Comparison of ENCODE assay signal across 20 cellular contexts in the genomic region with DNA sequence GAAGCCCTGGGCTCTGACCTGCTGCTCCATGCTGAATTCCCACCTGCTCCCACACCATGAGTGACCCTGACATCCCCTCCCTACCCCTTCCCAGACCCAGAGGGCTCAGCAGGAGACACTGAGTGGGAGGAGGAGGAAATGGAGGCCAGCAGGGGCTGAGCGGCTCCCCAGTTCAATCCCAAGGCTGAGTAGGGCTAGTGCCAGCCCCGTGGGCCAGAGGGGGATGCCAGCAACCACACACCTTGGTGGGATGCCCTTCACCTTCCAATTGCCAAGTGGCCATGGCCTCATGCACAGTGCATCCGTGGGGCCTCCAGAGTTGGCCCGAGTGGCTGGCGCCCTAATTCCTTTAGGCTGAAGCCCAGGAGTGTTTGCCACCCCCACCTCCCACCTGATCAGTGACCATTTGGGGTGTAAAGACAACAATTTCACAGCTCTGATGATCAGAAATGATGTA. TPM values are rescaled to one million over a fixed set of nuclear protein-coding genes. Genes with fewer than 3 reads are reported as not detected.
"Had no signal": no experiment of that assay in that cellular context is flagged by ENCODE, and none has a peak within 500 bp of the region (broad histone marks: within the 10 kb centered on the region; RNA-seq: fewer than 3 reads in every experiment).

No MANE protein-coding gene starts in this region.

- FAIRE-seq: kidney had no signal

- ATAC-seq: activated CD4-positive, alpha-beta T cell treated with anti-CD3 and anti-CD28 coated beads for 36 hours; SK-N-SH treated with all-trans-retinoic acid at 6 μM for 48 hours had no signal

- H3K4me2 ChIP-seq: smooth muscle cell had no signal

- DNase-seq: activated CD4-positive, alpha-beta memory T cell treated with anti-CD3 and anti-CD28 coated beads for 36 hours; activated CD4-positive, alpha-beta T cell treated with anti-CD3 and anti-CD28 coated beads for 36 hours; activated effector memory CD4-positive, alpha-beta T cell treated with Interleukin-2 at 50 U/mL for 16 hours; activated naive CD4-positive, alpha-beta T cell treated with anti-CD3 and anti-CD28 coated beads, Interleukin-2, amount 50 U/mL, for 16 hours; activated T-cell treated with anti-CD3 and anti-CD28 coated beads, Interleukin-2, amount 50 U/mL, for 24 hours; endodermal cell; hippocampal formation; naive B cell; stimulated activated naive CD8-positive, alpha-beta T cell treated with anti-CD3 and anti-CD28 coated beads, Interleukin-15, amount 100 ng/mL, for 72 hours had no signal

- H3K27ac ChIP-seq: cardiac muscle cell had no signal

- H3K36me3 ChIP-seq: cardiac muscle cell had no signal

- H3K4me1 Mint-ChIP-seq: activated CD4-positive, alpha-beta T cell treated with anti-CD3 and anti-CD28 coated beads for 36 hours; naive B cell had no signal

- H3K4me3 ChIP-seq: cardiac muscle cell, dorsolateral prefrontal cortex, smooth muscle cell had no signal

- H3K36me3 Mint-ChIP-seq: activated CD4-positive, alpha-beta memory T cell treated with anti-CD3 and anti-CD28 coated beads for 36 hours; naive B cell had no signal

- H3K4me3 Mint-ChIP-seq: activated CD4-positive, alpha-beta memory T cell treated with anti-CD3 and anti-CD28 coated beads for 36 hours; activated CD4-positive, alpha-beta T cell treated with anti-CD3 and anti-CD28 coated beads for 36 hours; activated T-cell treated with anti-CD3 and anti-CD28 coated beads, Interleukin-2, amount 50 U/mL, for 24 hours; endodermal cell; naive B cell; stimulated activated naive CD8-positive, alpha-beta T cell treated with anti-CD3 and anti-CD28 coated beads, Interleukin-15, amount 100 ng/mL, for 72 hours; T-helper 1 cell treated with Interleukin-12 subunit alpha and Interleukin-12 subunit beta and Interleukin-4 antibody, amounts not matched to agents 30 μg/mL and 1 μg/mL, for 36 hours had no signal

- H3K27ac Mint-ChIP-seq: activated CD4-positive, alpha-beta memory T cell treated with anti-CD3 and anti-CD28 coated beads for 36 hours; activated CD4-positive, alpha-beta T cell treated with anti-CD3 and anti-CD28 coated beads for 36 hours; activated T-cell treated with anti-CD3 and anti-CD28 coated beads, Interleukin-2, amount 50 U/mL, for 24 hours; endodermal cell; naive B cell; progenitor cell of endocrine pancreas; stimulated activated naive CD8-positive, alpha-beta T cell treated with anti-CD3 and anti-CD28 coated beads, Interleukin-15, amount 100 ng/mL, for 72 hours; T-helper 1 cell treated with Interleukin-12 subunit alpha and Interleukin-12 subunit beta and Interleukin-4 antibody, amounts not matched to agents 30 μg/mL and 1 μg/mL, for 36 hours had no signal

- H3K27me3 Mint-ChIP-seq: activated CD4-positive, alpha-beta T cell treated with anti-CD3 and anti-CD28 coated beads for 36 hours; activated T-cell treated with anti-CD3 and anti-CD28 coated beads, Interleukin-2, amount 50 U/mL, for 24 hours; progenitor cell of endocrine pancreas; stimulated activated naive CD8-positive, alpha-beta T cell treated with anti-CD3 and anti-CD28 coated beads, Interleukin-15, amount 100 ng/mL, for 72 hours had no signal

- H3K9me3 Mint-ChIP-seq: activated CD4-positive, alpha-beta memory T cell treated with anti-CD3 and anti-CD28 coated beads for 36 hours; activated T-cell treated with anti-CD3 and anti-CD28 coated beads, Interleukin-2, amount 50 U/mL, for 24 hours; endodermal cell; naive B cell; stimulated activated naive CD8-positive, alpha-beta T cell treated with anti-CD3 and anti-CD28 coated beads, Interleukin-15, amount 100 ng/mL, for 72 hours; T-helper 1 cell treated with Interleukin-12 subunit alpha and Interleukin-12 subunit beta and Interleukin-4 antibody, amounts not matched to agents 30 μg/mL and 1 μg/mL, for 36 hours had no signal

- H3K27me3 ChIP-seq: cardiac muscle cell, dorsolateral prefrontal cortex had no signal

RNA-seq across cellular contexts. Expression of gene ADGRG3, which starts 1.0 kb away (rescaled TPM):
- total RNA-seq: activated CD4-positive, alpha-beta memory T cell treated with anti-CD3 and anti-CD28 coated beads for 36 hours; activated CD4-positive, alpha-beta T cell treated with anti-CD3 and anti-CD28 coated beads for 36 hours; cardiac muscle cell; endodermal cell; progenitor cell of endocrine pancreas had no signal
- polyA plus RNA-seq: cardiac muscle cell, smooth muscle cell had no signal

RNA-seq across cellular contexts. Expression of gene DRC7, which starts 27.5 kb away (rescaled TPM):
- total RNA-seq: activated CD4-positive, alpha-beta memory T cell treated with anti-CD3 and anti-CD28 coated beads for 36 hours; epithelial cell of proximal tubule; glomerular endothelial cell; right cardiac atrium; urinary bladder had no signal
- polyA plus RNA-seq: right cardiac atrium, smooth muscle cell, urinary bladder had no signal

RNA-seq across cellular contexts. Expression of gene ADGRG1, which starts 38.7 kb away (rescaled TPM):
- total RNA-seq: cardiac muscle cell had no signal
